In genomic region chr9:7961076-7961475, GRCh38 we compare ENCODE assay signal across 21 cellular contexts.
"Had no signal": no experiment of that assay in that cellular context is flagged by ENCODE, and none has a peak within 500 bp of the region (broad histone marks: within the 10 kb centered on the region; RNA-seq: fewer than 3 reads in every experiment).

No MANE protein-coding gene starts in this region.

- H3K27ac ChIP-seq: esophagus muscularis mucosa, gastroesophageal sphincter, heart right ventricle, lower lobe of right lung, psoas muscle, suprapubic skin had no signal

- H3K9me3 ChIP-seq: esophagus muscularis mucosa, gastroesophageal sphincter, heart right ventricle, lower lobe of right lung, psoas muscle, suprapubic skin had no signal

- H3K4me3 Mint-ChIP-seq: activated CD4-positive, alpha-beta T cell treated with anti-CD3 and anti-CD28 coated beads, Interleukin-2, amount 10 ng/mL, durations not matched to agents 7 days and 5 days; activated naive CD4-positive, alpha-beta T cell treated with anti-CD3 and anti-CD28 coated beads for 36 hours; activated naive CD8-positive, alpha-beta T cell treated with anti-CD3 and anti-CD28 coated beads, Interleukin-2, amount 50 U/mL, for 24 hours; activated T-cell treated with anti-CD3 and anti-CD28 coated beads, Interleukin-2, amount 50 U/mL, for 4 hours; mesothelial cell of epicardium; stimulated activated naive CD8-positive, alpha-beta T cell treated with anti-CD3 and anti-CD28 coated beads, Interleukin-15, Interleukin-2, amounts not matched to agents 100 ng/mL and 50 ng/mL, for 24 hours had no signal

- H3K9me3 Mint-ChIP-seq: activated naive CD4-positive, alpha-beta T cell treated with anti-CD3 and anti-CD28 coated beads for 36 hours; activated T-cell treated with anti-CD3 and anti-CD28 coated beads, Interleukin-2, amount 50 U/mL, for 4 hours; brain; mesothelial cell of epicardium; stimulated activated naive CD8-positive, alpha-beta T cell treated with anti-CD3 and anti-CD28 coated beads, Interleukin-15, Interleukin-2, amounts not matched to agents 100 ng/mL and 50 ng/mL, for 24 hours had no signal

- DNase-seq: activated CD4-positive, alpha-beta T cell treated with anti-CD3 and anti-CD28 coated beads, Interleukin-2, amount 10 ng/mL, durations not matched to agents 7 days and 5 days; activated CD8-positive, alpha-beta memory T cell treated with anti-CD3 and anti-CD28 coated beads, Interleukin-2, amount 50 U/mL, for 4 hours; activated naive CD4-positive, alpha-beta T cell treated with anti-CD3 and anti-CD28 coated beads for 36 hours; activated naive CD8-positive, alpha-beta T cell treated with anti-CD3 and anti-CD28 coated beads, Interleukin-2, amount 50 U/mL, for 24 hours; activated T-cell treated with anti-CD3 and anti-CD28 coated beads, Interleukin-2, amount 50 U/mL, for 4 hours; anterior cingulate cortex; caudate nucleus; heart right ventricle; left cardiac atrium; lower lobe of right lung; psoas muscle; right cardiac atrium; T-helper 1 cell; T-helper 9 cell; trophoblast cell had no signal

- H3K27ac Mint-ChIP-seq: activated CD4-positive, alpha-beta T cell treated with anti-CD3 and anti-CD28 coated beads, Interleukin-2, amount 10 ng/mL, durations not matched to agents 7 days and 5 days; activated naive CD4-positive, alpha-beta T cell treated with anti-CD3 and anti-CD28 coated beads for 36 hours; activated naive CD8-positive, alpha-beta T cell treated with anti-CD3 and anti-CD28 coated beads, Interleukin-2, amount 50 U/mL, for 24 hours; mesothelial cell of epicardium; stimulated activated naive CD8-positive, alpha-beta T cell treated with anti-CD3 and anti-CD28 coated beads, Interleukin-15, Interleukin-2, amounts not matched to agents 100 ng/mL and 50 ng/mL, for 24 hours had no signal

- H3K4me1 ChIP-seq: esophagus muscularis mucosa, gastroesophageal sphincter, lower lobe of right lung, psoas muscle, suprapubic skin had no signal

- H3K4me3 ChIP-seq: esophagus muscularis mucosa, gastroesophageal sphincter, heart right ventricle, lower lobe of right lung, psoas muscle, suprapubic skin had no signal

- H3K36me3 Mint-ChIP-seq: brain, mesothelial cell of epicardium had no signal

- H3K36me3 ChIP-seq: esophagus muscularis mucosa, gastroesophageal sphincter, heart right ventricle, lower lobe of right lung, suprapubic skin had no signal

- H3K27me3 ChIP-seq: esophagus muscularis mucosa, gastroesophageal sphincter, heart right ventricle, suprapubic skin had no signal

- H3K27me3 Mint-ChIP-seq: activated naive CD8-positive, alpha-beta T cell treated with anti-CD3 and anti-CD28 coated beads, Interleukin-2, amount 50 U/mL, for 24 hours; brain; stimulated activated naive CD8-positive, alpha-beta T cell treated with anti-CD3 and anti-CD28 coated beads, Interleukin-15, Interleukin-2, amounts not matched to agents 100 ng/mL and 50 ng/mL, for 24 hours had no signal
